In the genomic region with DNA sequence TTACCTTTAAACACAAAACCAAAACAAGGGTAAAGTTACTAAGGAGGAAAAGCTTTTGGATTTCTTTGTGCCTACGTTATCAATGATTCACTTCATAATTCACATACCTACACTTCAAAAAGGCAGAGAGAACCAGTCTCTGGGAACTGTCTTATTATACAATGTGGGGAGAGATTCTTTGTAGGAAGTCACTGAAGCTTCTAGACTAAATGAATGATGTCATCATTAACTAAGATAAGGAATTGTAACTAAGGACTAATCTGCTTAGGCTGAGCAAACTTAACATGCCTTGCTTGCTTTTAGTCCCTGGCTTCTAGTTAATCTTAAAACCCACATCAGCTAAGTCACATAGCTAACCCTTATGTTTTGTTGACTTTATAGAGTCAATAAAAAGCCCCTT, we compare ENCODE assay signal across 14 cellular contexts.
"Had no signal": no experiment of that assay in that cellular context is flagged by ENCODE, and none has a peak within 500 bp of the region (broad histone marks: within the 10 kb centered on the region; RNA-seq: fewer than 3 reads in every experiment).

No MANE protein-coding gene starts in this region.

- H3K36me3 Mint-ChIP-seq: activated naive CD8-positive, alpha-beta T cell treated with anti-CD3 and anti-CD28 coated beads for 36 hours; natural killer cell had no signal

- H3K27me3 ChIP-seq: heart left ventricle had no signal

- H3K4me1 ChIP-seq: heart left ventricle, left ventricle myocardium inferior had no signal

- H3K9me3 ChIP-seq: heart left ventricle had no signal

- H3K9me3 Mint-ChIP-seq: activated naive CD8-positive, alpha-beta T cell treated with anti-CD3 and anti-CD28 coated beads for 36 hours had no signal

- ATAC-seq: activated CD4-positive, CD25-positive, alpha-beta regulatory T cell treated with anti-CD3 and anti-CD28 coated beads, Interleukin-2, amount 50 U/mL, for 24 hours; heart left ventricle; natural killer cell; right cardiac atrium had no signal

- H3K4me3 ChIP-seq: heart left ventricle, left ventricle myocardium inferior had no signal

- H3K27ac Mint-ChIP-seq: activated naive CD8-positive, alpha-beta T cell treated with anti-CD3 and anti-CD28 coated beads for 36 hours; activated T-helper 1 cell treated with anti-CD3 and anti-CD28 coated beads, Interleukin-12 subunit alpha, Interleukin-12 subunit beta, Interleukin-2, Interleukin-4 antibody, amounts not matched to agents 30 ng/mL and 10 ng/mL and 1 ng/mL, durations not matched to agents 14 hours and 24 hours and 36 hours; natural killer cell; stimulated activated naive CD8-positive, alpha-beta T cell treated with anti-CD3 and anti-CD28 coated beads, Interleukin-15, Interleukin-2, amounts not matched to agents 100 ng/mL and 50 ng/mL, for 24 hours had no signal

- H3K27ac ChIP-seq: heart left ventricle, left ventricle myocardium inferior had no signal

- H3K27me3 Mint-ChIP-seq: activated naive CD8-positive, alpha-beta T cell treated with anti-CD3 and anti-CD28 coated beads for 36 hours; stimulated activated naive CD8-positive, alpha-beta T cell treated with anti-CD3 and anti-CD28 coated beads, Interleukin-15, Interleukin-2, amounts not matched to agents 100 ng/mL and 50 ng/mL, for 24 hours had no signal

- H3K36me3 ChIP-seq: heart left ventricle, left ventricle myocardium inferior had no signal

- H3K4me1 Mint-ChIP-seq: activated naive CD8-positive, alpha-beta T cell treated with anti-CD3 and anti-CD28 coated beads for 36 hours; natural killer cell had no signal

- H3K4me3 Mint-ChIP-seq: activated naive CD8-positive, alpha-beta T cell treated with anti-CD3 and anti-CD28 coated beads for 36 hours; activated T-helper 1 cell treated with anti-CD3 and anti-CD28 coated beads, Interleukin-12 subunit alpha, Interleukin-12 subunit beta, Interleukin-2, Interleukin-4 antibody, amounts not matched to agents 30 ng/mL and 10 ng/mL and 1 ng/mL, durations not matched to agents 14 hours and 24 hours and 36 hours; natural killer cell; stimulated activated naive CD8-positive, alpha-beta T cell treated with anti-CD3 and anti-CD28 coated beads, Interleukin-15, Interleukin-2, amounts not matched to agents 100 ng/mL and 50 ng/mL, for 24 hours had no signal

- DNase-seq: activated CD4-positive, alpha-beta T cell treated with anti-CD3 and anti-CD28 coated beads, Interleukin-2, amount 50 U/mL, for 1 hour; activated naive CD8-positive, alpha-beta T cell treated with anti-CD3 and anti-CD28 coated beads for 36 hours; effector CD8-positive, alpha-beta T cell; heart left ventricle; islet precursor cell; left ventricle myocardium inferior; natural killer cell; nucleus accumbens; posterior cingulate gyrus; right cardiac atrium; small intestine had no signal
